ENCODE assay signal across 1 cellular context in genomic region chr17:77315551-77316190, GRCh38.
A peak's percentile ranks its signal among the peaks of the same experiment; 100 is the strongest.
TF ChIP-seq lines count a peak whose summit lies in the region.

No MANE protein-coding gene starts in this region.

TF ChIP-seq in SK-N-SH, 30 proteins besides CTCF, POLR2A, EP300 and RAD21 (continued from another document):
- TF ChIP-seq CHD2 (IDR thresholded peaks at IDR 0.05; ENCODE audit: low read length, partially characterized antibody) = peak; percentile 33
